Comparison of ENCODE assay signal across 8 cellular contexts in the genomic region with DNA sequence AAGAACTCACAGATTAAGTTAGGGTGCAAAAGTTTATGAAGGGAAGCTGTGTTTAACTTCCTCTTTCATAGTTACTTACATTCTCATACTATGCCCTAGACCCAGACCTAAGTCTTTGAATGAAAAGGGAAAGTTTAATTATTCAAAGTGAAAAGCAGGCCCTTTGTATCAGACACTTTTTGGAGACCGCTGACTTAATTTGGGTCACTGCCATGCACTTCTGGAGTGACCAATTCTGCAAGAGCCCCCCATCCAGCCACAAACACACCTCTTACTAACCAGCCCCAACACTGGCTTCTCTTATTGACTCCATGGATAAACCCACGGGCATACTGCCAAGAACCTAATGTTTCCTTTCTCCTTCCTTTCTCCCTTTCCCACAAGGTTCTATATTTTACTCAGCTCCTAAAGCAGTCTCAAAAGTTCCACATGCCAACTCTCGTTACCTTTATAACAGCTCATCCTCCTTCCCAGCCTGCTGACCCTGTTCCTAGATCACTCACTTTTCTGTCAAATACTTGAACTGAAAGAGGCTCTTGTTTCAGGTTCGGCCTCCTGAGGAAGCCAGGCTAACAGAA. TPM values are rescaled to one million over a fixed set of nuclear protein-coding genes. Genes with fewer than 3 reads are reported as not detected.
A peak's percentile ranks its signal among the peaks of the same experiment; 100 is the strongest.
DNase-seq lines count a peak whose midpoint lies in the region; ATAC-seq, FAIRE-seq and TF ChIP-seq lines count a peak whose summit lies in the region.

No MANE protein-coding gene starts in this region.

- no peaks in the 10 kb centered on the region for H3K9me3 Mint-ChIP-seq in Caco-2 (ENCODE audit: unreplicated experiment)

- BruUV-seq in endothelial cell of umbilical vein (replicated peaks; lab: Mats Ljungman, UMichigan) = no TSS peak
- no TSS peak for BruUV-seq in Caco-2 (replicated peaks; lab: Mats Ljungman, UMichigan)

- no peaks in the 10 kb centered on the region for H3K27me3 Mint-ChIP-seq in Caco-2 (ENCODE audit: insufficient read depth, unreplicated experiment)

- no peaks in the 10 kb centered on the region for H3K9me3 ChIP-seq in HEK293 (ENCODE audit: control insufficient read depth, insufficient read depth, low read depth, low read length)
- no peaks in the 10 kb centered on the region for H3K9me3 ChIP-seq in endothelial cell of umbilical vein (replicated peaks; ENCODE audit: control insufficient read depth, insufficient read depth, low read length)
- no peaks in the 10 kb centered on the region for H3K9me3 ChIP-seq in Caco-2

- H3K36me3 ChIP-seq in HEK293 (ENCODE audit: control insufficient read depth in 2 of 2, insufficient read depth in 1 of 2, low read length in 2 of 2) (peaks cover 0 to 48% of the 10 kb centered on the region in 2 experiments; a peak in 1 of 3 replicates), endothelial cell of umbilical vein (ENCODE audit: control insufficient read depth in 2 of 2, extremely low read depth in 1 of 2, insufficient read depth in 2 of 2, low read length in 2 of 2) (peaks cover 3 to 12% of the 10 kb centered on the region in 2 experiments), Caco-2 (ENCODE audit: control insufficient read depth, insufficient read depth, low read length) (no peaks in the 10 kb centered on the region)

- CTCF ChIA-PET in HEK293 (lab: Yijun Ruan, JAX) (no interaction called here), endothelial cell of umbilical vein (lab: Charles Lee) (interaction anchor here (1.9 kb wide), 1 partner anchor 484 kb away, joined by 6 read pairs; no protein-coding TSS in a partner anchor), Caco-2 (lab: Charles Lee) (no interaction called here)

- ATAC-seq in activated CD4-positive, CD25-positive, alpha-beta regulatory T cell treated with anti-CD3 and anti-CD28 coated beads, Interleukin-2, amount 50 U/mL, for 24 hours = peak; percentile 27 to 58
- no peak for ATAC-seq in Right ventricle myocardium superior (ENCODE audit: poor library complexity)

- H3K27ac ChIP-seq in HEK293 (ENCODE audit: extremely low read depth, low read depth, low read length) (no peak overlapping the region), endothelial cell of umbilical vein (ENCODE audit: insufficient read depth, low read depth, low read length) (peak overlapping the region; percentile 32)

- POLR2A ChIA-PET in HEK293 (lab: Yijun Ruan, JAX) (no interaction called here), endothelial cell of umbilical vein (lab: Charles Lee) (no interaction called here), Caco-2 (lab: Charles Lee) (no interaction called here)

- no peaks in the 10 kb centered on the region for H3K4me1 Mint-ChIP-seq in Caco-2 (ENCODE audit: low read depth, unreplicated experiment)

- TF ChIP-seq CTCF in HEK293 (tag by site-specific recombination; IDR thresholded peaks at IDR 0.05) = no peak
- no peak for TF ChIP-seq CTCF in NB4 (IDR thresholded peaks at IDR 0.05; ENCODE audit: low read depth, low read length)
- TF ChIP-seq CTCF in endothelial cell of umbilical vein (IDR thresholded peaks at IDR 0.05; ENCODE audit: extremely low read depth in 1 of 2, insufficient read depth in 1 of 2, low read depth in 1 of 2, low read length in 2 of 2) = no peak
- TF ChIP-seq CTCF in Caco-2 (IDR thresholded peaks at IDR 0.05; ENCODE audit: insufficient read depth in 1 of 2, low read depth in 1 of 2, low read length in 1 of 2, severe bottlenecking in 1 of 2, unreplicated experiment in 1 of 2) = no peak

- H3K4me3 Mint-ChIP-seq in Caco-2 (ENCODE audit: unreplicated experiment) = no peak overlapping the region

- no peak overlapping the region for H2AFZ ChIP-seq in endothelial cell of umbilical vein (ENCODE audit: low read depth, low read length)

- H3K27ac Mint-ChIP-seq in Caco-2 (ENCODE audit: unreplicated experiment) = no peak overlapping the region

- H3K4me3 ChIP-seq in HEK293 (ENCODE audit: low read depth, low read length) (no peak overlapping the region), NB4 (ENCODE audit: low read depth, low read length) (no peak overlapping the region), endothelial cell of umbilical vein (replicated peaks in 1 of 3; ENCODE audit: insufficient read depth in 1 of 3, low read depth in 1 of 3, low read length in 3 of 3) (no peak overlapping the region), Caco-2 (ENCODE audit: low read depth, low read length) (no peak overlapping the region)

- peak overlapping the region; percentile 42 for H3K4me2 ChIP-seq in endothelial cell of umbilical vein (ENCODE audit: insufficient read depth, low read length)

- peak overlapping the region; percentile 4 for H3K9ac ChIP-seq in endothelial cell of umbilical vein (replicated peaks; ENCODE audit: extremely low read depth, insufficient read depth, low read length)

- no peaks in the 10 kb centered on the region for H3K4me1 ChIP-seq in HEK293 (ENCODE audit: control insufficient read depth, insufficient read depth, low read length)
- peaks cover 16% of the 10 kb centered on the region for H3K4me1 ChIP-seq in endothelial cell of umbilical vein (ENCODE audit: control insufficient read depth, extremely low read depth, insufficient read depth, low read length)
- H3K4me1 ChIP-seq in Caco-2 = no peaks in the 10 kb centered on the region

- no peak for FAIRE-seq in endothelial cell of umbilical vein (lab: Jason Lieb, UNC)

- intact Hi-C loops in endothelial cell of umbilical vein (cut with micrococcal nuclease) (no loop called here), Caco-2 (cut with micrococcal nuclease; ENCODE audit: unreplicated experiment) (no loop called here), Right ventricle myocardium superior (cut with DNase I) (no loop called here)

- H3K79me2 ChIP-seq in endothelial cell of umbilical vein (ENCODE audit: control insufficient read depth, insufficient read depth, low read length) = no peaks in the 10 kb centered on the region

- DNase-seq in activated CD4-positive, CD25-positive, alpha-beta regulatory T cell treated with anti-CD3 and anti-CD28 coated beads, Interleukin-2, amount 50 U/mL, for 72 hours = no peak
- DNase-seq in NB4 (ENCODE audit: low read depth) = peak; percentile 32
- peak; percentile 91 for DNase-seq in endothelial cell of umbilical vein (ENCODE audit: low read depth, low spot score)
- no peak for DNase-seq in Caco-2
- DNase-seq in NCI-H345 treated with DMSO at 0.1 percent for 48 hours (lab: John Stamatoyannopoulos, UW; ENCODE audit: unreplicated experiment) = no peak
- no peak for DNase-seq in Right ventricle myocardium superior

- H3K9me1 ChIP-seq in endothelial cell of umbilical vein (replicated peaks; ENCODE audit: control insufficient read depth, extremely low read depth, insufficient read depth, low read length) = no peaks in the 10 kb centered on the region

- no peaks in the 10 kb centered on the region for H3K27me3 ChIP-seq in endothelial cell of umbilical vein (ENCODE audit: control insufficient read depth in 2 of 2, insufficient read depth in 2 of 2, low read length in 2 of 2)
- H3K27me3 ChIP-seq in Caco-2 (replicated peaks; ENCODE audit: control insufficient read depth, insufficient read depth, low read length) = no peaks in the 10 kb centered on the region

- no peaks in the 10 kb centered on the region for H4K20me1 ChIP-seq in endothelial cell of umbilical vein (replicated peaks; ENCODE audit: control insufficient read depth, extremely low read depth, insufficient read depth, low read length)

- dilution Hi-C loops in endothelial cell of umbilical vein (cut with MboI; ENCODE audit: extremely low pct_ligation_motif_present, low sequenced_read_pairs) = no loop called here

- peaks cover 47% of the 10 kb centered on the region for H3K36me3 Mint-ChIP-seq in Caco-2 (ENCODE audit: insufficient read depth, unreplicated experiment)

- TF ChIP-seq POLR2A in NB4 (IDR thresholded peaks at IDR 0.05; ENCODE audit: extremely low read depth, insufficient read length) (no peak), endothelial cell of umbilical vein (IDR thresholded peaks at IDR 0.05; ENCODE audit: low read depth, low read length) (no peak)

TF ChIP-seq in endothelial cell of umbilical vein, 7 proteins besides CTCF, POLR2A, EP300 and RAD21 (continues in another document):
- TF ChIP-seq, protein P1, sequence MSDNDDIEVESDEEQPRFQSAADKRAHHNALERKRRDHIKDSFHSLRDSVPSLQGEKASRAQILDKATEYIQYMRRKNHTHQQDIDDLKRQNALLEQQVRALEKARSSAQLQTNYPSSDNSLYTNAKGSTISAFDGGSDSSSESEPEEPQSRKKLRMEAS (IDR thresholded peaks at IDR 0.05; ENCODE audit: insufficient read depth, insufficient read length) = no peak

RNA-seq across cellular contexts. Expression of a gene that starts 34.5 kb away (rescaled TPM):
- total RNA-seq in endothelial cell of umbilical vein = 107 and 114 TPM in 2 replicates
- polyA plus RNA-seq in endothelial cell of umbilical vein = 32.3 and 38.4 TPM in 2 replicates
- polyA plus RNA-seq in endothelial cell of umbilical vein (2011; cell fraction: cytosol; rRNA removed) = 75.8 and 87.0 TPM in 2 replicates
- 106 and 121 TPM in 2 replicates for polyA plus RNA-seq in endothelial cell of umbilical vein (2011; cell fraction: nucleus; rRNA removed)
- polyA plus RNA-seq in endothelial cell of umbilical vein (2012) = 87.0 and 110 TPM in 2 replicates
- polyA minus RNA-seq in endothelial cell of umbilical vein = 78.9 and 107 TPM in 2 replicates
- polyA minus RNA-seq in endothelial cell of umbilical vein (2011; cell fraction: cytosol; rRNA and poly(A)+ RNA removed) = 21.8 TPM
- 41.6 and 80.4 TPM in 2 replicates for polyA minus RNA-seq in endothelial cell of umbilical vein (2011; cell fraction: nucleus; rRNA and poly(A)+ RNA removed)
- 96.7 and 100 TPM in 2 replicates for total RNA-seq in Caco-2 (2022)
- 32.5 TPM for total RNA-seq in Right ventricle myocardium superior

RNA-seq across cellular contexts. Expression of a gene that starts 34.6 kb away (rescaled TPM):
- total RNA-seq in endothelial cell of umbilical vein (21.4 and 24.0 TPM in 2 replicates), Caco-2 (2022) (24.2 and 26.9 TPM in 2 replicates), Right ventricle myocardium superior (12.1 TPM)
- polyA plus RNA-seq in endothelial cell of umbilical vein = 11.9 and 15.7 TPM in 2 replicates
- polyA plus RNA-seq in endothelial cell of umbilical vein (2011; cell fraction: cytosol; rRNA removed) = 21.7 and 23.9 TPM in 2 replicates
- 19.9 and 20.6 TPM in 2 replicates for polyA plus RNA-seq in endothelial cell of umbilical vein (2011; cell fraction: nucleus; rRNA removed)
- 13.9 and 20.8 TPM in 2 replicates for polyA plus RNA-seq in endothelial cell of umbilical vein (2012)
- 16.2 and 18.7 TPM in 2 replicates for polyA minus RNA-seq in endothelial cell of umbilical vein
- polyA minus RNA-seq in endothelial cell of umbilical vein (2011; cell fraction: cytosol; rRNA and poly(A)+ RNA removed) = 7.7 TPM
- polyA minus RNA-seq in endothelial cell of umbilical vein (2011; cell fraction: nucleus; rRNA and poly(A)+ RNA removed) = 44.6 and 53.9 TPM in 2 replicates

RNA-seq across cellular contexts. Expression of a gene that starts 47.8 kb away (rescaled TPM):
- total RNA-seq in endothelial cell of umbilical vein (39.5 and 40.9 TPM in 2 replicates), Caco-2 (2022) (32.8 and 34.5 TPM in 2 replicates), Right ventricle myocardium superior (36.2 TPM)
- 12.4 and 12.6 TPM in 2 replicates for polyA plus RNA-seq in endothelial cell of umbilical vein
- 10.7 and 11.8 TPM in 2 replicates for polyA plus RNA-seq in endothelial cell of umbilical vein (2011; cell fraction: cytosol; rRNA removed)
- polyA plus RNA-seq in endothelial cell of umbilical vein (2011; cell fraction: nucleus; rRNA removed) = 31.8 and 35.9 TPM in 2 replicates
- polyA plus RNA-seq in endothelial cell of umbilical vein (2012) = 15.1 and 21.9 TPM in 2 replicates
- 36.4 and 36.9 TPM in 2 replicates for polyA minus RNA-seq in endothelial cell of umbilical vein
- 13.3 TPM for polyA minus RNA-seq in endothelial cell of umbilical vein (2011; cell fraction: cytosol; rRNA and poly(A)+ RNA removed)
- 44.9 and 70.4 TPM in 2 replicates for polyA minus RNA-seq in endothelial cell of umbilical vein (2011; cell fraction: nucleus; rRNA and poly(A)+ RNA removed)

Comparison
In these comparisons a context has a peak if more than half of its experiments do, and no peak if none do; other contexts are left out.
1. DNase-seq: peak in NB4 (single experiment) and endothelial cell of umbilical vein (single experiment); none in activated CD4-positive, CD25-positive, alpha-beta regulatory T cell treated with anti-CD3 and anti-CD28 coated beads, Interleukin-2, amount 50 U/mL, for 72 hours (single experiment), Caco-2 (0 of 2), NCI-H345 treated with DMSO at 0.1 percent for 48 hours (single experiment) and Right ventricle myocardium superior (single experiment).